ENCODE assay signal across 1 cellular context in the genomic region with DNA sequence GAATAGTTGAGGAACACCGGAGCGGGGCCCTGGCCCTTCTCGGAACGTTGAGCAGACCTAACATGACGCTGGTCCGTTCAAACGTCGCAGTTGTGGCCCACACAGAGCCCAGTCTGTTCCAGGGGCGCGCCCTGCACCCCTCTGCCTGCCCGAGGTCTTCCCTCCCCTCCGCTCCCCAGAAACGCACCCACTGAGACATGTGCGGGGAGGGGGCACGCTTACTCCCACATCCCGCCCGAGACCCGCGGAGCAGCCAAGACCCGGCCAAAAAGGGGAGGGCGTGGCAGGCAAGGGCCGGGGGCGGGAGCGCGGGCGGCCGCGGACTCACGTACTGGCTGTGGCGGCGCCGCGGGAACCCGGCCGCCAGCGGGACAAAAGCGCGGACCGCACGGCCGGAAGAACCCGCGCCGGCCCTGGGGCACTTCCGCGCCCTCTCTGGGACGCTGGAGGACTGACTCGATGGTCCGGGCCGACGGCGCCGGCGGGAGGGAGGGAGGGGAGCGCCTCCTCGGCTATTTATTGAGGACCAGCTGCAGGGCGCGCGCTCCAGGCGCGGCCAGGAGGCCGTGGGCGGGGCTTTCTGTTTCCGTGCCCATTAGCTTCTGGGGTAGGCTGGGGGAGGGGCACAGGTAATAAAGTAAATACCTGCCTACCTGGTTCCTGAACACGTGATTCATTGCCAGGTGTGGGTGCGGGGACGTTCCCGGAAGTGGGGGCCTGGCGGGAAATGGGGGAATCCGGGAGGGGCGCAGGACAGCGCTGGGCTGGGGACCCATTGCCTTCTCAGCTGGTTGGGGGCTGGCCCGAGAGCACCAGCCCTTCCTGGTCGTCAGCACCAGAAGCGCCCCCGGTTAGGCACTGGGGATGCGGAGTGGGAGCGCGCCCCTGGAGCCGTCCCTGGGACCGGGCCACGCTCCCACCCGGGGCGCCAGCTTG.
TF ChIP-seq lines count a peak whose summit lies in the region.

A gene (minus strand): TSS at position 390 of the 936 bp plus-strand sequence. CDS start 57 bp downstream, at position 333.

TF ChIP-seq in K562, 482 proteins besides CTCF, POLR2A, EP300 and RAD21 (continued from another document and continues in another):
- TF ChIP-seq, protein P1, sequence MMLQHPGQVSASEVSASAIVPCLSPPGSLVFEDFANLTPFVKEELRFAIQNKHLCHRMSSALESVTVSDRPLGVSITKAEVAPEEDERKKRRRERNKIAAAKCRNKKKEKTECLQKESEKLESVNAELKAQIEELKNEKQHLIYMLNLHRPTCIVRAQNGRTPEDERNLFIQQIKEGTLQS (IDR thresholded peaks at IDR 0.05) = no peak
- TF ChIP-seq, protein P1 (CRISPR knock-in tag; conservative IDR thresholded peaks at IDR 0.05) = 0 out of 2 replicates have a peak, but pooled peaks have one; percentile 4
- TF ChIP-seq ERF (CRISPR knock-in tag; IDR thresholded peaks at IDR 0.05) = peak; percentile 60; the same call in 1 of the 2 replicates
- 0 out of 2 replicates have a peak, but pooled peaks have one; percentile 31 for TF ChIP-seq NFRKB (IDR thresholded peaks at IDR 0.05; ENCODE audit: low read depth)
- TF ChIP-seq, protein P2, sequence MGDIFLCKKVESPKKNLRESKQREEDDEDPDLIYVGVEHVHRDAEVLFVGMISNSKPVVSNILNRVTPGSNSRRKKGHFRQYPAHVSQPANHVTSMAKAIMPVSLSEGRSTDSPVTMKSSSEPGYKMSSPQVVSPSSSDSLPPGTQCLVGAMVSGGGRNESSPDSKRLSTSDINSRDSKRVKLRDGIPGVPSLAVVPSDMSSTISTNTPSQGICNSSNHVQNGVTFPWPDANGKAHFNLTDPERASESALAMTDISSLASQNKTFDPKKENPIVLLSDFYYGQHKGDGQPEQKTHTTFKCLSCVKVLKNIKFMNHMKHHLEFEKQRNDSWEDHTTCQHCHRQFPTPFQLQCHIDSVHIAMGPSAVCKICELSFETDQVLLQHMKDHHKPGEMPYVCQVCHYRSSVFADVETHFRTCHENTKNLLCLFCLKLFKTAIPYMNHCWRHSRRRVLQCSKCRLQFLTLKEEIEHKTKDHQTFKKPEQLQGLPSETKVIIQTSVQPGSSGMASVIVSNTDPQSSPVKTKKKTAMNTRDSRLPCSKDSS (IDR thresholded peaks at IDR 0.05; ENCODE audit: low read depth, partially characterized antibody) = no peak
- TF ChIP-seq NR2F6 (CRISPR knock-in tag; IDR thresholded peaks at IDR 0.05) = no peak
- TF ChIP-seq, protein P3, sequence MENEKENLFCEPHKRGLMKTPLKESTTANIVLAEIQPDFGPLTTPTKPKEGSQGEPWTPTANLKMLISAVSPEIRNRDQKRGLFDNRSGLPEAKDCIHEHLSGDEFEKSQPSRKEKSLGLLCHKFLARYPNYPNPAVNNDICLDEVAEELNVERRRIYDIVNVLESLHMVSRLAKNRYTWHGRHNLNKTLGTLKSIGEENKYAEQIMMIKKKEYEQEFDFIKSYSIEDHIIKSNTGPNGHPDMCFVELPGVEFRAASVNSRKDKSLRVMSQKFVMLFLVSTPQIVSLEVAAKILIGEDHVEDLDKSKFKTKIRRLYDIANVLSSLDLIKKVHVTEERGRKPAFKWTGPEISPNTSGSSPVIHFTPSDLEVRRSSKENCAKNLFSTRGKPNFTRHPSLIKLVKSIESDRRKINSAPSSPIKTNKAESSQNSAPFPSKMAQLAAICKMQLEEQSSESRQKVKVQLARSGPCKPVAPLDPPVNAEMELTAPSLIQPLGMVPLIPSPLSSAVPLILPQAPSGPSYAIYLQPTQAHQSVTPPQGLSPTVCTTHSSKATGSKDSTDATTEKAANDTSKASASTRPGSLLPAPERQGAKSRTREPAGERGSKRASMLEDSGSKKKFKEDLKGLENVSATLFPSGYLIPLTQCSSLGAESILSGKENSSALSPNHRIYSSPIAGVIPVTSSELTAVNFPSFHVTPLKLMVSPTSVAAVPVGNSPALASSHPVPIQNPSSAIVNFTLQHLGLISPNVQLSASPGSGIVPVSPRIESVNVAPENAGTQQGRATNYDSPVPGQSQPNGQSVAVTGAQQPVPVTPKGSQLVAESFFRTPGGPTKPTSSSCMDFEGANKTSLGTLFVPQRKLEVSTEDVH (IDR thresholded peaks at IDR 0.05; ENCODE audit: low read depth, partially characterized antibody) = peak; percentile 96
- TF ChIP-seq SRF (CRISPR knock-in tag; IDR thresholded peaks at IDR 0.05) = no peak
- peak; percentile 39; the same call in 1 of the 2 replicates for TF ChIP-seq CBFA2T2 (conservative IDR thresholded peaks at IDR 0.05)
- no peak for TF ChIP-seq SMARCA4 (IDR thresholded peaks at IDR 0.05)
- no peak for TF ChIP-seq CBX2 (IDR thresholded peaks at IDR 0.05; ENCODE audit: insufficient read depth, low read length, poor library complexity, severe bottlenecking)
- no peak for TF ChIP-seq SMAD2 (IDR thresholded peaks at IDR 0.05; ENCODE audit: low read depth, low read length)
- TF ChIP-seq MEF2D (tag; conservative IDR thresholded peaks at IDR 0.05; ENCODE audit: low read depth) = no peak
- no peak for TF ChIP-seq RFX1 (IDR thresholded peaks at IDR 0.05)
- no peak for TF ChIP-seq SIRT6 (IDR thresholded peaks at IDR 0.05; ENCODE audit: low read depth, low read length)
- TF ChIP-seq STAG1 (CRISPR knock-in tag; IDR thresholded peaks at IDR 0.05; ENCODE audit: borderline replicate concordance) = no peak
- 0 out of 2 replicates have a peak, but pooled peaks have one; percentile 40 for TF ChIP-seq NR1H2 (CRISPR knock-in tag; IDR thresholded peaks at IDR 0.05)
- peak; percentile 56 for TF ChIP-seq L3MBTL2 (IDR thresholded peaks at IDR 0.05)
- TF ChIP-seq, protein P4, sequence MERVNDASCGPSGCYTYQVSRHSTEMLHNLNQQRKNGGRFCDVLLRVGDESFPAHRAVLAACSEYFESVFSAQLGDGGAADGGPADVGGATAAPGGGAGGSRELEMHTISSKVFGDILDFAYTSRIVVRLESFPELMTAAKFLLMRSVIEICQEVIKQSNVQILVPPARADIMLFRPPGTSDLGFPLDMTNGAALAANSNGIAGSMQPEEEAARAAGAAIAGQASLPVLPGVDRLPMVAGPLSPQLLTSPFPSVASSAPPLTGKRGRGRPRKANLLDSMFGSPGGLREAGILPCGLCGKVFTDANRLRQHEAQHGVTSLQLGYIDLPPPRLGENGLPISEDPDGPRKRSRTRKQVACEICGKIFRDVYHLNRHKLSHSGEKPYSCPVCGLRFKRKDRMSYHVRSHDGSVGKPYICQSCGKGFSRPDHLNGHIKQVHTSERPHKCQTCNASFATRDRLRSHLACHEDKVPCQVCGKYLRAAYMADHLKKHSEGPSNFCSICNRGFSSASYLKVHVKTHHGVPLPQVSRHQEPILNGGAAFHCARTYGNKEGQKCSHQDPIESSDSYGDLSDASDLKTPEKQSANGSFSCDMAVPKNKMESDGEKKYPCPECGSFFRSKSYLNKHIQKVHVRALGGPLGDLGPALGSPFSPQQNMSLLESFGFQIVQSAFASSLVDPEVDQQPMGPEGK (CRISPR knock-in tag; IDR thresholded peaks at IDR 0.05; ENCODE audit: borderline replicate concordance) = no peak
- no peak for TF ChIP-seq HNRNPH1 (optimal IDR thresholded peaks at IDR 0.05; ENCODE audit: low read depth, low read length)
- peak; percentile 47; the same call in 1 of the 2 replicates for TF ChIP-seq ZNF384 (IDR thresholded peaks at IDR 0.05; ENCODE audit: low read depth, low read length)
- TF ChIP-seq ZNF57 (CRISPR knock-in tag; IDR thresholded peaks at IDR 0.05) = no peak
- no peak for TF ChIP-seq NELFE (IDR thresholded peaks at IDR 0.05; ENCODE audit: insufficient read depth, insufficient read length)
- TF ChIP-seq FOXK2 (conservative IDR thresholded peaks at IDR 0.05 in 1 of 2, IDR thresholded peaks at IDR 0.05 in 1 of 2; ENCODE audit: low read depth in 2 of 2) = peak in 1 of 2 experiments; percentile 65; a peak in 2 of 4 replicates
- peak; percentile 64; the same call in 1 of the 2 replicates for TF ChIP-seq ZBTB17 (CRISPR knock-in tag; IDR thresholded peaks at IDR 0.05)
- no peak for TF ChIP-seq RBM14 (IDR thresholded peaks at IDR 0.05; ENCODE audit: borderline replicate concordance, insufficient read depth, low read depth, low read length)
- TF ChIP-seq MEF2A (IDR thresholded peaks at IDR 0.05; ENCODE audit: control insufficient read depth, low read depth, low read length) = no peak
- no peak for TF ChIP-seq JUN (IDR thresholded peaks at IDR 0.05; ENCODE audit: borderline replicate concordance, low read depth, low read length)
- TF ChIP-seq JUN (CRISPR knock-in tag; IDR thresholded peaks at IDR 0.05; ENCODE audit: borderline replicate concordance) = peak; percentile 75; the same call in 1 of the 2 replicates
- TF ChIP-seq HOXB6 (CRISPR knock-in tag; IDR thresholded peaks at IDR 0.05; ENCODE audit: borderline replicate concordance) = no peak
- no peak; a peak in 1 of 4 replicates for TF ChIP-seq TBL1XR1 (IDR thresholded peaks at IDR 0.05; ENCODE audit: low read length in 2 of 2)
- TF ChIP-seq, protein P5, sequence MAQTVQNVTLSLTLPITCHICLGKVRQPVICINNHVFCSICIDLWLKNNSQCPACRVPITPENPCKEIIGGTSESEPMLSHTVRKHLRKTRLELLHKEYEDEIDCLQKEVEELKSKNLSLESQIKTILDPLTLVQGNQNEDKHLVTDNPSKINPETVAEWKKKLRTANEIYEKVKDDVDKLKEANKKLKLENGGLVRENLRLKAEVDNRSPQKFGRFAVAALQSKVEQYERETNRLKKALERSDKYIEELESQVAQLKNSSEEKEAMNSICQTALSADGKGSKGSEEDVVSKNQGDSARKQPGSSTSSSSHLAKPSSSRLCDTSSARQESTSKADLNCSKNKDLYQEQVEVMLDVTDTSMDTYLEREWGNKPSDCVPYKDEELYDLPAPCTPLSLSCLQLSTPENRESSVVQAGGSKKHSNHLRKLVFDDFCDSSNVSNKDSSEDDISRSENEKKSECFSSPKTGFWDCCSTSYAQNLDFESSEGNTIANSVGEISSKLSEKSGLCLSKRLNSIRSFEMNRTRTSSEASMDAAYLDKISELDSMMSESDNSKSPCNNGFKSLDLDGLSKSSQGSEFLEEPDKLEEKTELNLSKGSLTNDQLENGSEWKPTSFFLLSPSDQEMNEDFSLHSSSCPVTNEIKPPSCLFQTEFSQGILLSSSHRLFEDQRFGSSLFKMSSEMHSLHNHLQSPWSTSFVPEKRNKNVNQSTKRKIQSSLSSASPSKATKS (CRISPR knock-in tag; IDR thresholded peaks at IDR 0.05) = no peak
- TF ChIP-seq ZNF551 (CRISPR knock-in tag; IDR thresholded peaks at IDR 0.05) = no peak
- no peak for TF ChIP-seq WHSC1 (IDR thresholded peaks at IDR 0.05; ENCODE audit: low read length)
- TF ChIP-seq SIX5 (IDR thresholded peaks at IDR 0.05; ENCODE audit: borderline replicate concordance in 1 of 2, insufficient read depth in 1 of 2, low read depth in 1 of 2, low read length in 2 of 2) = peak in 1 of 2 experiments; percentile 26; a peak in 1 of 4 replicates
- TF ChIP-seq, protein P6, sequence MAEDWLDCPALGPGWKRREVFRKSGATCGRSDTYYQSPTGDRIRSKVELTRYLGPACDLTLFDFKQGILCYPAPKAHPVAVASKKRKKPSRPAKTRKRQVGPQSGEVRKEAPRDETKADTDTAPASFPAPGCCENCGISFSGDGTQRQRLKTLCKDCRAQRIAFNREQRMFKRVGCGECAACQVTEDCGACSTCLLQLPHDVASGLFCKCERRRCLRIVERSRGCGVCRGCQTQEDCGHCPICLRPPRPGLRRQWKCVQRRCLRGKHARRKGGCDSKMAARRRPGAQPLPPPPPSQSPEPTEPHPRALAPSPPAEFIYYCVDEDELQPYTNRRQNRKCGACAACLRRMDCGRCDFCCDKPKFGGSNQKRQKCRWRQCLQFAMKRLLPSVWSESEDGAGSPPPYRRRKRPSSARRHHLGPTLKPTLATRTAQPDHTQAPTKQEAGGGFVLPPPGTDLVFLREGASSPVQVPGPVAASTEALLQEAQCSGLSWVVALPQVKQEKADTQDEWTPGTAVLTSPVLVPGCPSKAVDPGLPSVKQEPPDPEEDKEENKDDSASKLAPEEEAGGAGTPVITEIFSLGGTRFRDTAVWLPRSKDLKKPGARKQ (CRISPR knock-in tag; IDR thresholded peaks at IDR 0.05) = no peak
- TF ChIP-seq, protein P7, sequence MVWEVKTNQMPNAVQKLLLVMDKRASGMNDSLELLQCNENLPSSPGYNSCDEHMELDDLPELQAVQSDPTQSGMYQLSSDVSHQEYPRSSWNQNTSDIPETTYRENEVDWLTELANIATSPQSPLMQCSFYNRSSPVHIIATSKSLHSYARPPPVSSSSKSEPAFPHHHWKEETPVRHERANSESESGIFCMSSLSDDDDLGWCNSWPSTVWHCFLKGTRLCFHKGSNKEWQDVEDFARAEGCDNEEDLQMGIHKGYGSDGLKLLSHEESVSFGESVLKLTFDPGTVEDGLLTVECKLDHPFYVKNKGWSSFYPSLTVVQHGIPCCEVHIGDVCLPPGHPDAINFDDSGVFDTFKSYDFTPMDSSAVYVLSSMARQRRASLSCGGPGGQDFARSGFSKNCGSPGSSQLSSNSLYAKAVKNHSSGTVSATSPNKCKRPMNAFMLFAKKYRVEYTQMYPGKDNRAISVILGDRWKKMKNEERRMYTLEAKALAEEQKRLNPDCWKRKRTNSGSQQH (CRISPR knock-in tag; IDR thresholded peaks at IDR 0.05) = no peak
- peak; percentile 94 for TF ChIP-seq GABPB1 (CRISPR knock-in tag; IDR thresholded peaks at IDR 0.05)
- TF ChIP-seq ZNF224 (CRISPR knock-in tag; IDR thresholded peaks at IDR 0.05) = peak; percentile 77; the same call in 1 of the 2 replicates
- TF ChIP-seq NCOA2 (IDR thresholded peaks at IDR 0.05; ENCODE audit: partially characterized antibody in 2 of 2) = no peak
- TF ChIP-seq SP2 (IDR thresholded peaks at IDR 0.05; ENCODE audit: extremely low read depth, low read depth, low read length, poor library complexity, severe bottlenecking) = peak; percentile 95
- TF ChIP-seq ZC3H4 (CRISPR knock-in tag; IDR thresholded peaks at IDR 0.05; ENCODE audit: borderline replicate concordance) = no peak
- TF ChIP-seq MIER1 (IDR thresholded peaks at IDR 0.05; ENCODE audit: low read depth) = no peak
- no peak for TF ChIP-seq CEBPB (tag; IDR thresholded peaks at IDR 0.05)
- TF ChIP-seq, protein P8, sequence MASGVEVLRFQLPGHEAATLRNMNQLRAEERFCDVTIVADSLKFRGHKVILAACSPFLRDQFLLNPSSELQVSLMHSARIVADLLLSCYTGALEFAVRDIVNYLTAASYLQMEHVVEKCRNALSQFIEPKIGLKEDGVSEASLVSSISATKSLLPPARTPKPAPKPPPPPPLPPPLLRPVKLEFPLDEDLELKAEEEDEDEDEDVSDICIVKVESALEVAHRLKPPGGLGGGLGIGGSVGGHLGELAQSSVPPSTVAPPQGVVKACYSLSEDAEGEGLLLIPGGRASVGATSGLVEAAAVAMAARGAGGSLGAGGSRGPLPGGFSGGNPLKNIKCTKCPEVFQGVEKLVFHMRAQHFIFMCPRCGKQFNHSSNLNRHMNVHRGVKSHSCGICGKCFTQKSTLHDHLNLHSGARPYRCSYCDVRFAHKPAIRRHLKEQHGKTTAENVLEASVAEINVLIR (CRISPR knock-in tag; IDR thresholded peaks at IDR 0.05) = no peak
- TF ChIP-seq RCOR1 (IDR thresholded peaks at IDR 0.05; ENCODE audit: borderline replicate concordance in 1 of 2, low read depth in 2 of 2, low read length in 2 of 2) = 0 out of 4 replicates have a peak, but pooled peaks of 1 of the 2 experiments have one; percentile 5
- TF ChIP-seq GATA2 (CRISPR knock-in tag; IDR thresholded peaks at IDR 0.05) = no peak
- TF ChIP-seq ZNF3 (CRISPR knock-in tag; IDR thresholded peaks at IDR 0.05) = no peak
